ENCODE assay signal across 23 cellular contexts in the genomic region with DNA sequence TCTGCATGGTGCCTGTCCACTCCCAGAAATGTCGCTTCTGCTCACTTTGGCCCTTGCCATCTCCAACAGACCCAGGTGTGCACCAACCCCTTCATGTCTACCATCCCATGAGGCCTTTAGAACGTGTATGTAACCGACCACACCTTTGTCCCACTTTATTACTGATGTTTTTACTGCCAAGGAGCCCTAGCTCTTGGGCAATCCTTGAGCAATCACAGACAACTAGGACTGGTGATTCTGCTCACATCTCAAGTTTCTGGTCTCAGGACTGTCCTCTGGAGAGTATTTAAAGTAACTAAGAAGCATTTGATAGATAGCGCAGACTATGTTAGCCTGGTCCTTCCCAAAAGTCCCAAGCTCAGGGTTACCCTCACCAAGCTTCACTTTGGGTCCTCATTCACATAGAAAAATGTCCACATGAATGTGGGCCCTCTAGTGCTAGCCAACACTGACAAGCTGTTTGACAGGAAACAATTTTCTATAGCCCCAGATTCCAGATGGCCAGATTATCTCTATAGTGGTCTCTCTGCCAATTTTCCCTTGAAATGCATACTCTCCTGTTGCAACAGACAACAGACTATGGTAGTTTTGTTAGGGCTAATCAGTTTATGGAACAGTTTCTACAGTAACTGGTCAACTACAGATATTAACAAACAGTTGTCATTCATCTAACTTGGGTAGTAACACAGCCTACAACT. TPM values are rescaled to one million over a fixed set of nuclear protein-coding genes. Genes with fewer than 3 reads are reported as not detected.
DNase-seq lines count a peak whose midpoint lies in the region; ATAC-seq and TF ChIP-seq lines count a peak whose summit lies in the region.
"Had no signal": no experiment of that assay in that cellular context is flagged by ENCODE, and none has a peak within 500 bp of the region (broad histone marks: within the 10 kb centered on the region; RNA-seq: fewer than 3 reads in every experiment).

No MANE protein-coding gene starts in this region.

- peaks cover 37% of the 10 kb centered on the region for H3K36me3 ChIP-seq in GM23248 (ENCODE audit: low read depth)

- no peak for TF ChIP-seq CTCF in AG09319 (IDR thresholded peaks at IDR 0.05; ENCODE audit: low read depth, low read length)
- TF ChIP-seq CTCF in omental fat pad (IDR thresholded peaks at IDR 0.05), result no peak

- no peaks in the 10 kb centered on the region for H3K9me2 ChIP-seq in GM23248 (ENCODE audit: insufficient read depth)

- peak; percentile 41 for ATAC-seq in omental fat pad (ENCODE audit: low FRiP score)
- ATAC-seq: HepG2; natural killer cell treated with Interleukin-12 subunit alpha and Interleukin-12 subunit beta and Interleukin-15 and Interleukin-18, amount 100 ng/mL, for 72 hours had no signal

- no peaks in the 10 kb centered on the region for H3K9me3 Mint-ChIP-seq in dendritic cell treated with granulocyte-macrophage colony-stimulating factor and Interleukin-4, amounts not matched to agents 40 ng/mL and 50 ng/mL, for 4 days
- H3K9me3 Mint-ChIP-seq: activated naive CD4-positive, alpha-beta T cell treated with anti-CD3 and anti-CD28 coated beads for 36 hours; natural killer cell treated with Interleukin-12 subunit alpha and Interleukin-12 subunit beta and Interleukin-15 and Interleukin-18, amount 100 ng/mL, for 72 hours had no signal

- in situ Hi-C loops in GM23248 (cut with MboI), result no loop called here

- peak overlapping the region; percentile 43 for H3K27ac Mint-ChIP-seq in dendritic cell treated with granulocyte-macrophage colony-stimulating factor and Interleukin-4, amounts not matched to agents 40 ng/mL and 50 ng/mL, for 4 days
- H3K27ac Mint-ChIP-seq: activated naive CD4-positive, alpha-beta T cell treated with anti-CD3 and anti-CD28 coated beads for 36 hours; natural killer cell treated with Interleukin-12 subunit alpha and Interleukin-12 subunit beta and Interleukin-15 and Interleukin-18, amount 100 ng/mL, for 72 hours; progenitor cell of endocrine pancreas had no signal

- no peak overlapping the region for H2AFZ ChIP-seq in GM23248

- H3K27ac ChIP-seq in GM23248, result no peak overlapping the region

- H3F3A ChIP-seq in GM23248 (ENCODE audit: insufficient read depth), result peaks cover 19% of the 10 kb centered on the region

- intact Hi-C loops in dendritic cell treated with granulocyte-macrophage colony-stimulating factor and Interleukin-4, amounts not matched to agents 40 ng/mL and 50 ng/mL, for 4 days (cut with micrococcal nuclease), result no loop called here
- intact Hi-C loops in posterior cingulate gyrus (cut with DNase I), result no loop called here

- H3K36me3 Mint-ChIP-seq in dendritic cell treated with granulocyte-macrophage colony-stimulating factor and Interleukin-4, amounts not matched to agents 40 ng/mL and 50 ng/mL, for 4 days (ENCODE audit: low read depth), result peaks cover 97% of the 10 kb centered on the region

- peaks cover 17% of the 10 kb centered on the region for H3K4me1 ChIP-seq in GM23248 (ENCODE audit: insufficient read depth)

- no peaks in the 10 kb centered on the region for H3K9me3 ChIP-seq in GM23248 (ENCODE audit: low read depth)

- H3K4me3 ChIP-seq in GM23248, result no peak overlapping the region

- no peaks in the 10 kb centered on the region for H4K20me1 ChIP-seq in GM23248 (ENCODE audit: insufficient read depth)

- H3K4me1 Mint-ChIP-seq in dendritic cell treated with granulocyte-macrophage colony-stimulating factor and Interleukin-4, amounts not matched to agents 40 ng/mL and 50 ng/mL, for 4 days (ENCODE audit: low read depth), result no peaks in the 10 kb centered on the region

- WGBS in GM23248 (ENCODE audit: low coverage in 1 of 2, low lambda C conversion rate in 2 of 2, missing lambda C conversion rate in 2 of 2), 2 experiments, result 90 to 97% methylated on average over 4 of the region's 4 CpGs

- no peak overlapping the region for H3K9ac ChIP-seq in GM23248

- H3K27me3 Mint-ChIP-seq in dendritic cell treated with granulocyte-macrophage colony-stimulating factor and Interleukin-4, amounts not matched to agents 40 ng/mL and 50 ng/mL, for 4 days, result no peaks in the 10 kb centered on the region
- H3K27me3 Mint-ChIP-seq: natural killer cell treated with Interleukin-12 subunit alpha and Interleukin-12 subunit beta and Interleukin-15 and Interleukin-18, amount 100 ng/mL, for 72 hours; progenitor cell of endocrine pancreas had no signal

- DNase-seq in AG09319 (ENCODE audit: extremely low read depth, low read depth), result peak; percentile 7
- peak; percentile 48 for DNase-seq in GM23248
- no peak for DNase-seq in omental fat pad (ENCODE audit: low spot score)
- no peak for DNase-seq in posterior cingulate gyrus
- DNase-seq in NCI-H2107 treated with DMSO at 0.1 percent for 48 hours (lab: John Stamatoyannopoulos, UW; ENCODE audit: unreplicated experiment), result no peak
- no peak for DNase-seq in inferior parietal cortex (ENCODE audit: extremely low spot score)
- DNase-seq in activated CD4-positive, alpha-beta T cell treated with anti-CD3 and anti-CD28 coated beads for 4 hours, result no peak
- DNase-seq: activated CD4-positive, alpha-beta T cell treated with anti-CD3 and anti-CD28 coated beads, Interleukin-2, amount 50 U/mL, for 1 hour; activated naive CD4-positive, alpha-beta T cell treated with anti-CD3 and anti-CD28 coated beads for 36 hours; cortex of kidney; left cardiac atrium; MM.1S; NCI-H2081; NCI-H510A treated with DMSO at 0.1 percent for 48 hours; stimulated activated CD8-positive, alpha-beta memory T cell treated with anti-CD3 and anti-CD28 coated beads, Interleukin-4, amount 100 ng/mL, for 48 hours; substantia nigra had no signal

- no peak overlapping the region for H3K4me2 ChIP-seq in GM23248 (ENCODE audit: unreplicated experiment)

- no peaks in the 10 kb centered on the region for H3K79me2 ChIP-seq in GM23248 (ENCODE audit: insufficient read depth)

- H3K4me3 Mint-ChIP-seq in dendritic cell treated with granulocyte-macrophage colony-stimulating factor and Interleukin-4, amounts not matched to agents 40 ng/mL and 50 ng/mL, for 4 days, result no peak overlapping the region
- H3K4me3 Mint-ChIP-seq: activated naive CD4-positive, alpha-beta T cell treated with anti-CD3 and anti-CD28 coated beads for 36 hours; natural killer cell treated with Interleukin-12 subunit alpha and Interleukin-12 subunit beta and Interleukin-15 and Interleukin-18, amount 100 ng/mL, for 72 hours had no signal

- H3K27me3 ChIP-seq in GM23248 (replicated peaks; ENCODE audit: insufficient read depth), result no peaks in the 10 kb centered on the region

RNA-seq across cellular contexts. Expression of gene TMEM81, which starts 6.9 kb away (rescaled TPM):
- 0.51 and 2.2 TPM in 2 replicates for total RNA-seq in GM23248 (2014; rRNA removed; shearing (Covaris generic))
- 0.75 and 0.95 TPM in 2 replicates for polyA plus RNA-seq in GM23248 (2016; fragmentation: Nextera tagmentation; extraction: Ambion mirVana)
- total RNA-seq in omental fat pad, result 1 to 10 TPM; 1.6 to 3.2 (median 2.3) TPM

RNA-seq across cellular contexts. Expression of gene RBBP5, which starts 30.6 kb away (rescaled TPM):
- total RNA-seq in GM23248 (2014; rRNA removed; shearing (Covaris generic)), result 14.3 and 30.2 TPM in 2 replicates
- 13.6 and 14.7 TPM in 2 replicates for polyA plus RNA-seq in GM23248 (2016; fragmentation: Nextera tagmentation; extraction: Ambion mirVana)
- 10 to 100 TPM; 11.9 to 15.6 (median 12.8) TPM for total RNA-seq in omental fat pad

RNA-seq across cellular contexts. Expression of gene CNTN2, which starts 48.2 kb away (rescaled TPM):
- not detected in 2 replicates for total RNA-seq in GM23248 (2014; rRNA removed; shearing (Covaris generic))
- polyA plus RNA-seq in GM23248 (2016; fragmentation: Nextera tagmentation; extraction: Ambion mirVana), result not detected in 2 replicates
- total RNA-seq in omental fat pad, result under 1 TPM in 1 of 4 donors, not detected in 3; 0.47 TPM
- total RNA-seq: activated naive CD4-positive, alpha-beta T cell treated with anti-CD3 and anti-CD28 coated beads for 36 hours; endothelial cell of umbilical vein; glomerular endothelial cell; HepG2; natural killer cell treated with Interleukin-12 subunit alpha and Interleukin-12 subunit beta and Interleukin-15 and Interleukin-18, amount 100 ng/mL, for 72 hours; progenitor cell of endocrine pancreas; T-helper 1 cell treated with Interleukin-12 subunit alpha and Interleukin-12 subunit beta and Interleukin-4 antibody, amounts not matched to agents 30 ng/mL and 1 ng/mL, for 36 hours had no signal
- polyA plus RNA-seq: endothelial cell of umbilical vein, HepG2 had no signal

Comparison
In these comparisons a context has a peak if more than half of its experiments do, and no peak if none do; other contexts are left out.
1. DNase-seq: peak in AG09319 (single experiment) and GM23248 (single experiment); none in omental fat pad (single experiment), posterior cingulate gyrus (0 of 10), NCI-H2107 treated with DMSO at 0.1 percent for 48 hours (single experiment), inferior parietal cortex (single experiment) and activated CD4-positive, alpha-beta T cell treated with anti-CD3 and anti-CD28 coated beads for 4 hours (0 of 2).